ENCODE assay signal across 8 cellular contexts in the genomic region with DNA sequence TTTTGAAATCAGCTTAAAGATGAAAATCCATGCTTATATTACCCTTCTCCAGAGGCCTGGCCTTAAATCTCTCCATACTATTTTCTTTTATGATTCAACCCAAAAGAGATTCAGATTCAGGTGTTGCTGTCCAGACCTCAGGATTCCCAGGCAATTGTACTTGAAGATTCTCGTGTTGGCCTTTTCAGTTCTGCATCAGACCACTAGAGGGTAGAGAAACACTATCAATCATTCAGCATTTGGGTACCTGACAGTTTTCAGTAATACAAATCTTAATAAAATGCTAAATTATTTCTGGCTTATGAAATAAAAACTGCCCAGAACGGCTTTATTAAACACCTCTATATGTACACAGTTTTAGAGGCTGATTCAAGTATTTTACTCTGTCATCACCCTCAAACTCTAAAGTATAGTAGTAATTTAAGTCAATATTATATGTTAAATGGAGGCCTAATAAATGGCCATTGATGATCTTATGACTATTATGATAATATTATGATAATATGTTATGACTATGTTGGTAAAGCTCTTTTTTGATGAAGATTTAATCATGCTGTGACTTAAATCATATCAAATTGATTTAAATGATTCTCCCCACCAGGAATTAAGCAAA.
DNase-seq lines count a peak whose midpoint lies in the region; ATAC-seq and TF ChIP-seq lines count a peak whose summit lies in the region.

No MANE protein-coding gene starts in this region.

- no peak overlapping the region for H3K4me3 ChIP-seq in suprapubic skin

- WGBS in suprapubic skin, result 0% methylated on average over 2 of the region's 2 CpGs

- no peaks in the 10 kb centered on the region for H3K9me3 ChIP-seq in suprapubic skin

- H3K4me1 ChIP-seq in suprapubic skin, result no peaks in the 10 kb centered on the region

- H3K27me3 ChIP-seq in suprapubic skin, result no peaks in the 10 kb centered on the region

- H3K36me3 ChIP-seq in suprapubic skin, result no peaks in the 10 kb centered on the region

- DNase-seq in DMS153 (lab: John Stamatoyannopoulos, UW) (peak; percentile 32), GM19238 (ENCODE audit: insufficient read length, low spot score) (peak; percentile 17), NCI-H748 treated with DMSO at 0.1 percent for 48 hours (lab: John Stamatoyannopoulos, UW) (peak; percentile 60), brain pericyte (ENCODE audit: low read depth, low spot score) (peak; percentile 30), inferior parietal cortex (ENCODE audit: extremely low spot score) (peak; percentile 81), suprapubic skin (ENCODE audit: low spot score in 2 of 2) (no peak)

- no peak for TF ChIP-seq EP300 in suprapubic skin (IDR thresholded peaks at IDR 0.05)

- peak; percentile 85 to 94 for TF ChIP-seq CTCF in suprapubic skin (IDR thresholded peaks at IDR 0.05)

- H3K27ac ChIP-seq in suprapubic skin, result no peak overlapping the region

- ATAC-seq in HG03469 (IDR thresholded peaks at IDR 0.05; ENCODE audit: unreplicated experiment) (peak; percentile 74), GM18520 (IDR thresholded peaks at IDR 0.05; ENCODE audit: unreplicated experiment) (no peak)

- TF ChIP-seq POLR2A in suprapubic skin (IDR thresholded peaks at IDR 0.05), result no peak

Comparison
In these comparisons a context has a peak if more than half of its experiments do, and no peak if none do; other contexts are left out.
1. DNase-seq: peak in DMS153 (single experiment), GM19238 (single experiment), NCI-H748 treated with DMSO at 0.1 percent for 48 hours (single experiment), brain pericyte (single experiment) and inferior parietal cortex (single experiment); none in suprapubic skin (0 of 2).